26 cellular contexts compared by ENCODE assay signal in the genomic region with DNA sequence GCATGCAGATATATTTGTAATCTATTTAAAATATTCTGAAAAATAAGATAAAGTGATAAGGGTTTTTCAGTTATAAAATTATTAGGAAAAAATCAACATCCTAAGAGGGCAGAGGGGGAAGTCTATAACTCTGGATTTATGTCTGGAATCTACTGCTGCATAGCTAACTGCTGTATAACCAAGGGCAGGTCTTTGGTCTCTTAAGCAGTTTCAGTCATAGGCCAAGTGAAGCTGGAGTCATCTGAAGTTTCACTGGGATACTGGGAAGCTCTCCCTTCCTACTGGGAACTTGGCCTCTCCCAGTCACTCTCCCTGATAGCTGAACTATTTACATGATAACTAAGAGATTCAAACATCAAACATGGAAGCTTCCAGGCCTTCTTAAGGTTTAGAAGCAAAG.
"Had no signal": no experiment of that assay in that cellular context is flagged by ENCODE, and none has a peak within 500 bp of the region (broad histone marks: within the 10 kb centered on the region; RNA-seq: fewer than 3 reads in every experiment).

No MANE protein-coding gene starts in this region.

- H3K27ac ChIP-seq: epithelial cell of prostate, esophagus muscularis mucosa, gastrocnemius medialis, pancreas, suprapubic skin, thyroid gland had no signal

- FAIRE-seq: endometrium, kidney, pancreas, urothelium cell line had no signal

- H3K27me3 ChIP-seq: esophagus muscularis mucosa, gastrocnemius medialis, pancreas, suprapubic skin, thyroid gland had no signal

- H3K4me1 ChIP-seq: esophagus muscularis mucosa, gastrocnemius medialis, pancreas, suprapubic skin, thyroid gland had no signal

- H3K36me3 Mint-ChIP-seq: immature natural killer cell; stimulated activated effector memory CD8-positive, alpha-beta T cell treated with anti-CD3 and anti-CD28 coated beads, Interleukin-12 subunit alpha, Interleukin-12 subunit beta, amount 100 ng/mL, for 72 hours; type B pancreatic cell had no signal

- ATAC-seq: gastrocnemius medialis; left cardiac atrium; left ventricle myocardium superior; natural killer cell treated with Interleukin-12 subunit alpha and Interleukin-12 subunit beta and Interleukin-15 and Interleukin-18, amount 100 ng/mL, for 72 hours; pancreas; right cardiac atrium; stimulated activated effector memory CD8-positive, alpha-beta T cell treated with anti-CD3 and anti-CD28 coated beads, Interleukin-12 subunit alpha, Interleukin-12 subunit beta, amount 100 ng/mL, for 72 hours; stimulated activated naive CD8-positive, alpha-beta T cell treated with anti-CD3 and anti-CD28 coated beads, Interleukin-15, Interleukin-2, amounts not matched to agents 100 U/mL and 50 U/mL, for 24 hours had no signal

- H3K9me3 ChIP-seq: esophagus muscularis mucosa, gastrocnemius medialis, pancreas, suprapubic skin, thyroid gland had no signal

- H3K4me3 ChIP-seq: esophagus muscularis mucosa, gastrocnemius medialis, lung, pancreas, suprapubic skin, thyroid gland had no signal

- H3K4me3 Mint-ChIP-seq: immature natural killer cell; natural killer cell treated with Interleukin-12 subunit alpha and Interleukin-12 subunit beta and Interleukin-15 and Interleukin-18, amount 100 ng/mL, for 72 hours; stimulated activated effector memory CD8-positive, alpha-beta T cell treated with anti-CD3 and anti-CD28 coated beads, Interleukin-12 subunit alpha, Interleukin-12 subunit beta, amount 100 ng/mL, for 72 hours; type B pancreatic cell had no signal

- DNase-seq: effector memory CD4-positive, alpha-beta T cell; gastrocnemius medialis; glutamatergic neuron; immature natural killer cell; kidney; left cardiac atrium; left ventricle myocardium superior; mesenchymal stem cell; midbrain; occipital lobe; pancreas; right cardiac atrium; stimulated activated CD4-positive, alpha-beta T cell treated with anti-CD3 and anti-CD28 coated beads, Interleukin-4, amount 100 ng/mL, for 1 hour; stimulated activated CD8-positive, alpha-beta memory T cell treated with anti-CD3 and anti-CD28 coated beads, Interleukin-4, amount 100 ng/mL, for 48 hours; stimulated activated naive CD8-positive, alpha-beta T cell treated with anti-CD3 and anti-CD28 coated beads, Interleukin-15, Interleukin-2, amounts not matched to agents 100 U/mL and 50 U/mL, for 24 hours; thyroid gland had no signal

- H3K9me3 Mint-ChIP-seq: type B pancreatic cell had no signal

- H3K4me1 Mint-ChIP-seq: immature natural killer cell; stimulated activated effector memory CD8-positive, alpha-beta T cell treated with anti-CD3 and anti-CD28 coated beads, Interleukin-12 subunit alpha, Interleukin-12 subunit beta, amount 100 ng/mL, for 72 hours had no signal

- H3K27me3 Mint-ChIP-seq: natural killer cell treated with Interleukin-12 subunit alpha and Interleukin-12 subunit beta and Interleukin-15 and Interleukin-18, amount 100 ng/mL, for 72 hours; progenitor cell of endocrine pancreas; type B pancreatic cell had no signal

- H3K36me3 ChIP-seq: esophagus muscularis mucosa, gastrocnemius medialis, pancreas, suprapubic skin, thyroid gland had no signal

- H3K27ac Mint-ChIP-seq: immature natural killer cell; natural killer cell treated with Interleukin-12 subunit alpha and Interleukin-12 subunit beta and Interleukin-15 and Interleukin-18, amount 100 ng/mL, for 72 hours; progenitor cell of endocrine pancreas; stimulated activated effector memory CD8-positive, alpha-beta T cell treated with anti-CD3 and anti-CD28 coated beads, Interleukin-12 subunit alpha, Interleukin-12 subunit beta, amount 100 ng/mL, for 72 hours; type B pancreatic cell had no signal
